8 cellular contexts compared by ENCODE assay signal in the genomic region with DNA sequence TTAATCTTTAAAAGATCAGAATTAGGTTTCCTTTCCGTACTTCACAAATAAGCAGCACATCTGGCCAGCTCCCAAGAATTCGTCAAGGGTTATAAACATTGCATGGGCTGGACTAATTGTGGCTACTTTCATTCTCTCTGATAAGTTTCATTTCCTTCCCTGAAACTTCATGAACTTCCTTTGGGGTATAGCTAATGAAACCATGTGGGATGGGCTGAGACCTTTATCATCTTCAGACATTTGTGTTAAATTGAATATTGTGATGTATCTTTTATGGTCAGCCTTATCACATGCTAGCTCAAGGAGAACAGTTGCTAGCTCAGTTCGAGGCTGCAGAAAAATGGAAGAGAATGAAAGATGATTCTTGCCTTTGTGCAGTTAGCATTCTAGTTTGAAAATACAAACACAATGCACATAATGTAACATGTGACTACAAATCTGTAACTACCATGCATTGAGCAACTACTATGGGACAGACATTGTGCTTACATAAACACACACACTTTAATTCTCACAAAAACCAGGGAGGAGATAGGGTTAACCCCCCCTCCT. TPM values are rescaled to one million over a fixed set of nuclear protein-coding genes. Genes with fewer than 3 reads are reported as not detected.
DNase-seq lines count a peak whose midpoint lies in the region; ATAC-seq and TF ChIP-seq lines count a peak whose summit lies in the region.

No MANE protein-coding gene starts in this region.

- peak overlapping the region; percentile 69 for H3K4me3 Mint-ChIP-seq in osteocyte (ENCODE audit: unreplicated experiment)

- H3K27me3 ChIP-seq in BLaER1 (peaks cover 30% of the 10 kb centered on the region), colonic mucosa (no peaks in the 10 kb centered on the region)

- no peaks in the 10 kb centered on the region for H3K9me3 Mint-ChIP-seq in osteocyte (ENCODE audit: unreplicated experiment)

- peak overlapping the region; percentile 97 for H3K4me2 ChIP-seq in BLaER1

- H3K36me3 ChIP-seq in BLaER1 (no peaks in the 10 kb centered on the region), colonic mucosa (no peaks in the 10 kb centered on the region)

- H3K9ac ChIP-seq in BLaER1 (no peak overlapping the region), colonic mucosa (ENCODE audit: low read depth in 2 of 2, low read length in 2 of 2) (no peak overlapping the region)

- DNase-seq in M059J (ENCODE audit: low read depth) (peak; percentile 96), colonic mucosa (peak; percentile 70), osteocyte (ENCODE audit: extremely low spot score, unreplicated experiment) (no peak), NCI-H128 (lab: John Stamatoyannopoulos, UW; ENCODE audit: unreplicated experiment) (no peak), caudate nucleus (lab: John Stamatoyannopoulos, UW) (no peak)
- no peak for DNase-seq in activated CD4-positive, CD25-positive, alpha-beta regulatory T cell (lab: John Stamatoyannopoulos, UW)

- peak overlapping the region; percentile 81 for H3K27ac Mint-ChIP-seq in osteocyte (ENCODE audit: unreplicated experiment)

- intact Hi-C loops in colonic mucosa (cut with DNase I): loop anchor here (10.0 kb wide), 1 partner anchor 178 kb away; no protein-coding TSS in a partner anchor

- H3K36me3 Mint-ChIP-seq in osteocyte (ENCODE audit: unreplicated experiment): no peaks in the 10 kb centered on the region

- H3K9me3 ChIP-seq in BLaER1: no peaks in the 10 kb centered on the region
- H3K9me3 ChIP-seq in colonic mucosa: no peaks in the 10 kb centered on the region

- H3K4me1 ChIP-seq in BLaER1 (peaks cover 44% of the 10 kb centered on the region), colonic mucosa (no peaks in the 10 kb centered on the region)

- H3K27ac ChIP-seq in BLaER1 (no peak overlapping the region), colonic mucosa (no peak overlapping the region), caudate nucleus (ENCODE audit: low read depth, low read length) (no peak overlapping the region)

- H3K4me3 ChIP-seq in BLaER1: peak overlapping the region; percentile 11; the same call in 1 of the 2 replicates
- H3K4me3 ChIP-seq in colonic mucosa: no peak overlapping the region

- H3K4me1 Mint-ChIP-seq in osteocyte (ENCODE audit: unreplicated experiment): peaks cover 44% of the 10 kb centered on the region

- TF ChIP-seq CTCF in colonic mucosa (IDR thresholded peaks at IDR 0.05) (no peak), osteocyte (IDR thresholded peaks at IDR 0.05) (no peak)

- no peaks in the 10 kb centered on the region for H3K27me3 Mint-ChIP-seq in osteocyte (ENCODE audit: unreplicated experiment)

- peaks cover 6% of the 10 kb centered on the region; the same call in 1 of the 2 replicates for H4K20me1 ChIP-seq in BLaER1

- ATAC-seq in GM19452 (IDR thresholded peaks at IDR 0.05; ENCODE audit: unreplicated experiment): peak; percentile 41

RNA-seq across cellular contexts. Expression of a gene that starts 1.7 kb away (rescaled TPM):
- 64.3 and 92.2 TPM in 2 replicates for total RNA-seq in M059J (2014; rRNA removed; shearing (Covaris generic))
- total RNA-seq in colonic mucosa: 1 to 10 TPM; 3.4 to 4.7 TPM
- total RNA-seq in osteocyte: 7.7 and 7.8 TPM in 2 replicates

Comparison
In these comparisons a context has a peak if more than half of its experiments do, and no peak if none do; other contexts are left out.
1. DNase-seq: peak in M059J (single experiment) and colonic mucosa (single experiment); none in osteocyte (single experiment), NCI-H128 (single experiment), activated CD4-positive, CD25-positive, alpha-beta regulatory T cell (0 of 4) and caudate nucleus (0 of 61).